Comparison of ENCODE assay signal across 8 cellular contexts in the genomic region with DNA sequence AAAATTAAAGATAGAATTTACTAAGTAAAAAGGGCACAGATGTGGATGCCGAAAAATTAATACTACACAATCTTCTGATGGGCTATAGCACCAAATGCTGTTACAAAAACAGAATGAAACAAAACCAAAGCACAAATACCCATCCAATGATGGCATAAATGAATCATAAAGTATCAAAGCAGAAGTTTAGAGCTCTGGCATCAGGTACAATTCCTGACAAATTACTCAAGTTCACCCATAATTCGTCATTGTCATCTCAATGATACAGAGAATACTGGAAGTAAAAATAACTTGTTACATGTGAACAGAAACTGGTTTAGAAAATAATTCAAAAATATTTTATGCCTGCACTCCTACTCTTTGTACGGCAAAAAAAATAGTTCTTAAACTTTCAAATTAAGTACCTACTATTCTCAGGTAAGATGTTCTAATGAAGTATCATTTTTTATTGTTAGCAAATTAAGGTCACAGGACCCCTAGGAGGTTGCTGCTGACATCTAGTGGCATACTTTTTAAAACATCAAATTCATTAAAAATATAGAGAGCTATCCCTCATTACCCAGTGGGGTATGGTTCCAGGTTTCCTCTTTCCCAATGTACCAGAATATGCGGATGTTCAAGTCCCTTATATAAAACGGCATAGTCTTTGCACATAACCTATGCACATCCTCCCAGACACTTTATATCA.
DNase-seq lines count a peak whose midpoint lies in the region; ATAC-seq and TF ChIP-seq lines count a peak whose summit lies in the region.

No MANE protein-coding gene starts in this region.

- no peaks in the 10 kb centered on the region for H3K36me3 ChIP-seq in brain microvascular endothelial cell (replicated peaks)
- no peaks in the 10 kb centered on the region for H3K36me3 ChIP-seq in suprapubic skin

- H3K4me1 ChIP-seq in suprapubic skin = no peaks in the 10 kb centered on the region

- TF ChIP-seq EP300 in suprapubic skin (IDR thresholded peaks at IDR 0.05) = no peak

- POLR2A ChIA-PET in activated CD4-positive, alpha-beta T cell treated with anti-CD3 and anti-CD28 coated beads for 36 hours (lab: Charles Lee) = interaction anchor here (0.6 to 1.0 kb wide), 5 partner anchors 29 to 369 kb away, joined by 3 to 4 read pairs (median 4); no protein-coding TSS in a partner anchor
- POLR2A ChIA-PET in naive thymus-derived CD8-positive, alpha-beta T cell (lab: Charles Lee) = interaction anchor here (0.8 to 1.2 kb wide), 3 partner anchors 15 to 365 kb away, joined by 3 to 4 read pairs (median 3); no protein-coding TSS in a partner anchor

- ATAC-seq in activated CD4-positive, alpha-beta T cell treated with anti-CD3 and anti-CD28 coated beads for 36 hours = peak; percentile 70
- ATAC-seq in naive thymus-derived CD8-positive, alpha-beta T cell = peak; percentile 54 to 62

- no peaks in the 10 kb centered on the region for H3K27me3 Mint-ChIP-seq in activated CD4-positive, alpha-beta T cell treated with anti-CD3 and anti-CD28 coated beads for 36 hours
- no peaks in the 10 kb centered on the region for H3K27me3 Mint-ChIP-seq in naive thymus-derived CD8-positive, alpha-beta T cell

- in situ Hi-C loops in brain microvascular endothelial cell (cut with HindIII; ENCODE audit: low pct_ligation_motif_present, low sequenced_read_pairs) = no loop called here

- no peak overlapping the region for H3K4me3 ChIP-seq in brain microvascular endothelial cell (ENCODE audit: low read depth, low read length)
- no peak overlapping the region for H3K4me3 ChIP-seq in suprapubic skin

- no peak for DNase-seq in activated CD4-positive, alpha-beta T cell treated with anti-CD3 and anti-CD28 coated beads for 36 hours
- no peak for DNase-seq in activated CD4-positive, alpha-beta T cell treated with anti-CD3 and anti-CD28 coated beads, Interleukin-2, amount 50 U/mL, for 4 hours
- DNase-seq in brain microvascular endothelial cell = no peak
- peak in 4 of 10 donors; percentile 12 to 55 (median 46) for DNase-seq in naive thymus-derived CD8-positive, alpha-beta T cell
- DNase-seq in ecto neural progenitor cell (ENCODE audit: low spot score) = no peak
- no peak for DNase-seq in suprapubic skin (ENCODE audit: low spot score in 2 of 2)
- DNase-seq in HUDEP-2 (lab: John Stamatoyannopoulos, UW; ENCODE audit: unreplicated experiment in 76 of 76) = no peak

- H3K27me3 ChIP-seq in brain microvascular endothelial cell (replicated peaks) (no peaks in the 10 kb centered on the region), suprapubic skin (no peaks in the 10 kb centered on the region)

- intact Hi-C loops in activated CD4-positive, alpha-beta T cell treated with anti-CD3 and anti-CD28 coated beads for 36 hours (cut with DNase I, micrococcal nuclease) = loop anchor here (1.0 to 5.0 kb wide), 10 partner anchors 102 to 593 kb away; partner anchors contain the start of gene INPP4B (in 1 of the 2)

- CTCF ChIA-PET in activated CD4-positive, alpha-beta T cell treated with anti-CD3 and anti-CD28 coated beads for 36 hours (lab: Charles Lee) = interaction anchor here (0.6 to 1.8 kb wide), 13 partner anchors 10 to 596 kb away, joined by 3 to 8 read pairs (median 4); no protein-coding TSS in a partner anchor

- 55% methylated on average over 5 of the region's 5 CpGs for WGBS in suprapubic skin

- peaks cover 27% of the 10 kb centered on the region for H3K36me3 Mint-ChIP-seq in activated CD4-positive, alpha-beta T cell treated with anti-CD3 and anti-CD28 coated beads for 36 hours (ENCODE audit: low read depth)
- H3K36me3 Mint-ChIP-seq in naive thymus-derived CD8-positive, alpha-beta T cell = peaks cover 0 to 4% (median 0%) of the 10 kb centered on the region in 3 donors

- H3K27ac ChIP-seq in brain microvascular endothelial cell = no peak overlapping the region
- H3K27ac ChIP-seq in suprapubic skin = no peak overlapping the region

- no peak overlapping the region for H3K4me3 Mint-ChIP-seq in activated CD4-positive, alpha-beta T cell treated with anti-CD3 and anti-CD28 coated beads for 36 hours
- no peak overlapping the region for H3K4me3 Mint-ChIP-seq in naive thymus-derived CD8-positive, alpha-beta T cell

- TF ChIP-seq CTCF in LNCAP (IDR thresholded peaks at IDR 0.05) (peak; percentile 56), brain microvascular endothelial cell (IDR thresholded peaks at IDR 0.05; ENCODE audit: low read depth, low read length, missing control alignments) (peak; percentile 61), suprapubic skin (IDR thresholded peaks at IDR 0.05) (no peak)

- peaks cover 34% of the 10 kb centered on the region for H3K4me1 Mint-ChIP-seq in activated CD4-positive, alpha-beta T cell treated with anti-CD3 and anti-CD28 coated beads for 36 hours
- H3K4me1 Mint-ChIP-seq in naive thymus-derived CD8-positive, alpha-beta T cell = peaks cover 0 to 8% (median 5%) of the 10 kb centered on the region in 4 donors

- peaks cover 11% of the 10 kb centered on the region for H3K9me3 Mint-ChIP-seq in activated CD4-positive, alpha-beta T cell treated with anti-CD3 and anti-CD28 coated beads for 36 hours (ENCODE audit: low read depth)
- no peaks in the 10 kb centered on the region for H3K9me3 Mint-ChIP-seq in naive thymus-derived CD8-positive, alpha-beta T cell

- H3K27ac Mint-ChIP-seq in activated CD4-positive, alpha-beta T cell treated with anti-CD3 and anti-CD28 coated beads for 36 hours = peak overlapping the region; percentile 47
- H3K27ac Mint-ChIP-seq in naive thymus-derived CD8-positive, alpha-beta T cell = peak overlapping the region in 3 of 10 donors; percentile 62 to 69 (median 65)

- no peaks in the 10 kb centered on the region for H3K9me3 ChIP-seq in suprapubic skin

- TF ChIP-seq POLR2A in suprapubic skin (IDR thresholded peaks at IDR 0.05) = no peak

Comparison
In these comparisons a context has a peak if more than half of its experiments do, and no peak if none do; other contexts are left out.
1. CTCF ChIP-seq: peak in LNCAP (single experiment) and brain microvascular endothelial cell (single experiment); none in suprapubic skin (0 of 2).